Comparison of ENCODE assay signal across 8 cellular contexts in the genomic region with DNA sequence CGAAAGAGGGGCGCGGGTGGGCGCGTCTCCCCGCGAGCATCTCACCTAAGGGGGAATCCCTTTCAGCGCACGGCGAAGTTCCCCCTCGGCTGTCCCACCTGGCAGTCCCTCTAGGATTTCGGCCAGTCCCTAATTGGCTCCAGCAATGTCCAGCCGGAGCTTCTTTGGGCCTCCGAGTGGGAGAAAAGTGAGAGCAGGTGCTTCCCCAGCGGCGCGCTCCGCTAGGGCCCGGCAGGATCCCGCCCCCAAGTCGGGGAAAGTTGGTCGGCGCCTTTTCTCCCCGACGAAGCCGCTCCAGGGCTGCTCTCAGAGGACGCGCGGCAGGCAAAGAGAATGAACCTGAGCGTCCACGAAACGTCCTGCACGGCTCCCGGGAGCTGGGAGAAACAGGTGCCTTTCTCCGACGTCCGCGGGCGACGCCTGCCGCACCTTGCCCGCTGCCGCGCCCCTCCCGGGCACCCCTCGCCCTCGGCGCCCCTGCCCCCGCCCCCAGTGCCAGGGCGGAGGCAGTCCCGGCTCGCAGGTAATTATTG. TPM values are rescaled to one million over a fixed set of nuclear protein-coding genes. Genes with fewer than 3 reads are reported as not detected.
DNase-seq lines count a peak whose midpoint lies in the region; ATAC-seq and TF ChIP-seq lines count a peak whose summit lies in the region.

No MANE protein-coding gene starts in this region.

- H3K4me2 ChIP-seq in GM23338, result peak overlapping the region; percentile 86

- H3K27ac ChIP-seq in GM23338 (ENCODE audit: low read depth), result no peak overlapping the region
- H3K27ac ChIP-seq in ascending aorta, result no peak overlapping the region
- H3K27ac ChIP-seq in lower lobe of right lung, result peak overlapping the region; percentile 90
- no peak overlapping the region for H3K27ac ChIP-seq in vagina

- peaks cover 2% of the 10 kb centered on the region; the same call in 1 of the 2 replicates for H3K9me2 ChIP-seq in GM23338 (ENCODE audit: insufficient read depth)

- peak overlapping the region; percentile 74 for H3K4me3 Mint-ChIP-seq in GM23338

- H3K9me3 ChIP-seq in ascending aorta (no peaks in the 10 kb centered on the region), lower lobe of right lung (no peaks in the 10 kb centered on the region), vagina (no peaks in the 10 kb centered on the region)

- no peaks in the 10 kb centered on the region for H3F3A ChIP-seq in GM23338 (replicated peaks; ENCODE audit: low read depth)

- H3K79me2 ChIP-seq in GM23338 (replicated peaks; ENCODE audit: insufficient read depth), result no peaks in the 10 kb centered on the region

- H3K4me1 Mint-ChIP-seq in GM23338, result peaks cover 11% of the 10 kb centered on the region

- ATAC-seq in GM23338 (peak; percentile 27), lower lobe of right lung (peak; percentile 3 to 32)

- no peak for TF ChIP-seq POLR2A in vagina (IDR thresholded peaks at IDR 0.05)

- H3K27me3 Mint-ChIP-seq in GM23338 (ENCODE audit: insufficient read depth, low read depth, poor library complexity), result peaks cover 36% of the 10 kb centered on the region

- H3K4me1 ChIP-seq in GM23338 (ENCODE audit: insufficient read depth) (peaks cover 9% of the 10 kb centered on the region; the same call in 1 of the 2 replicates), ascending aorta (peaks cover 0 to 2% of the 10 kb centered on the region in 2 donors), lower lobe of right lung (peaks cover 18% of the 10 kb centered on the region), vagina (no peaks in the 10 kb centered on the region)

- H3K4me3 ChIP-seq in GM23338 (peak overlapping the region; percentile 65), ascending aorta (peak overlapping the region; percentile 55 to 75), lower lobe of right lung (peak overlapping the region; percentile 57), vagina (peak overlapping the region; percentile 52 to 66)

- intact Hi-C loops in ascending aorta (cut with DNase I) (loop anchor here (5.0 kb wide), 1 partner anchor 526 kb away; no protein-coding TSS in a partner anchor), lower lobe of right lung (cut with DNase I) (no loop called here), vagina (cut with DNase I) (no loop called here)

- peak overlapping the region; percentile 98 for H2AFZ ChIP-seq in GM23338

- H3K36me3 ChIP-seq in GM23338 (ENCODE audit: insufficient read depth) (no peaks in the 10 kb centered on the region), ascending aorta (no peaks in the 10 kb centered on the region), lower lobe of right lung (no peaks in the 10 kb centered on the region), vagina (no peaks in the 10 kb centered on the region)

- DNase-seq in DMS53 (lab: John Stamatoyannopoulos, UW) (peak; percentile 68), GM23338 (ENCODE audit: low spot score) (peak; percentile 58), ascending aorta (ENCODE audit: low spot score in 2 of 2) (no peak), lower lobe of right lung (peak; percentile 51), vagina (ENCODE audit: extremely low spot score in 2 of 2) (no peak), mucosa of gallbladder (ENCODE audit: low spot score) (no peak), NCI-H128 (lab: John Stamatoyannopoulos, UW; ENCODE audit: unreplicated experiment) (no peak), OCI-M1 (lab: John Stamatoyannopoulos, UW) (no peak)

- peaks cover 63% of the 10 kb centered on the region for H3K27me3 ChIP-seq in GM23338 (ENCODE audit: insufficient read depth)
- H3K27me3 ChIP-seq in ascending aorta, result no peaks in the 10 kb centered on the region
- H3K27me3 ChIP-seq in lower lobe of right lung (ENCODE audit: low read depth), result peaks cover 19% of the 10 kb centered on the region
- no peaks in the 10 kb centered on the region for H3K27me3 ChIP-seq in vagina

- no peaks in the 10 kb centered on the region; the same call in 2 of the 3 replicates for H3K36me3 Mint-ChIP-seq in GM23338 (ENCODE audit: low read depth)

- no peak overlapping the region for H3K27ac Mint-ChIP-seq in GM23338

- H3K9me3 Mint-ChIP-seq in GM23338, result peaks cover 2% of the 10 kb centered on the region; the same call in 2 of the 3 replicates

- no peak for TF ChIP-seq CTCF in GM23338 (conservative IDR thresholded peaks at IDR 0.05; ENCODE audit: low read depth in 2 of 2)
- TF ChIP-seq CTCF in ascending aorta (IDR thresholded peaks at IDR 0.05), result no peak
- no peak for TF ChIP-seq CTCF in lower lobe of right lung (IDR thresholded peaks at IDR 0.05)
- TF ChIP-seq CTCF in vagina (IDR thresholded peaks at IDR 0.05), result no peak

- no peaks in the 10 kb centered on the region for H4K20me1 ChIP-seq in GM23338 (replicated peaks; ENCODE audit: insufficient read depth)

TF ChIP-seq in GM23338, 12 proteins besides CTCF, POLR2A, EP300 and RAD21:
- TF ChIP-seq POLR2AphosphoS5 (IDR thresholded peaks at IDR 0.05; ENCODE audit: low read depth) (no peak), EZH2 (IDR thresholded peaks at IDR 0.05; ENCODE audit: low read depth, unreplicated experiment) (peak; percentile 44), STAT1 (IDR thresholded peaks at IDR 0.05; ENCODE audit: unreplicated experiment) (no peak), ZNF114 (CRISPR knock-in tag; IDR thresholded peaks at IDR 0.05) (no peak), JUNB (IDR thresholded peaks at IDR 0.05; ENCODE audit: unreplicated experiment) (no peak), ZNF331 (CRISPR knock-in tag; IDR thresholded peaks at IDR 0.05; ENCODE audit: low read depth) (no peak)
- TF ChIP-seq, protein P1, sequence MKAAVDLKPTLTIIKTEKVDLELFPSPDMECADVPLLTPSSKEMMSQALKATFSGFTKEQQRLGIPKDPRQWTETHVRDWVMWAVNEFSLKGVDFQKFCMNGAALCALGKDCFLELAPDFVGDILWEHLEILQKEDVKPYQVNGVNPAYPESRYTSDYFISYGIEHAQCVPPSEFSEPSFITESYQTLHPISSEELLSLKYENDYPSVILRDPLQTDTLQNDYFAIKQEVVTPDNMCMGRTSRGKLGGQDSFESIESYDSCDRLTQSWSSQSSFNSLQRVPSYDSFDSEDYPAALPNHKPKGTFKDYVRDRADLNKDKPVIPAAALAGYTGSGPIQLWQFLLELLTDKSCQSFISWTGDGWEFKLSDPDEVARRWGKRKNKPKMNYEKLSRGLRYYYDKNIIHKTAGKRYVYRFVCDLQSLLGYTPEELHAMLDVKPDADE (IDR thresholded peaks at IDR 0.05), result no peak

RNA-seq across cellular contexts. Expression of a gene that starts 0.4 kb away (rescaled TPM):
- total RNA-seq in GM23338 (2014; rRNA removed; shearing (Covaris generic)), result 0.03 TPM in 1 of 2 replicates, not detected in the other
- 0.07 TPM in 1 of 2 replicates, not detected in the other for polyA plus RNA-seq in GM23338 (2016; fragmentation: Nextera tagmentation; extraction: Ambion mirVana)
- 3.7 TPM for total RNA-seq in ascending aorta
- total RNA-seq in lower lobe of right lung, result 14.7 TPM
- total RNA-seq in vagina, result 1.7 TPM
- total RNA-seq in mucosa of gallbladder, result 1.8 TPM

Comparison
In these comparisons a context has a peak if more than half of its experiments do, and no peak if none do; other contexts are left out.
1. DNase-seq: peak in DMS53 (single experiment), GM23338 (single experiment) and lower lobe of right lung (single experiment); none in ascending aorta (0 of 2), vagina (0 of 2), mucosa of gallbladder (single experiment), NCI-H128 (single experiment) and OCI-M1 (single experiment).
2. Peak in every context shown above with its lines, with median percentiles within 50 percentile points of each other: H3K4me3 ChIP-seq.